8 cellular contexts compared by ENCODE assay signal in the genomic region with DNA sequence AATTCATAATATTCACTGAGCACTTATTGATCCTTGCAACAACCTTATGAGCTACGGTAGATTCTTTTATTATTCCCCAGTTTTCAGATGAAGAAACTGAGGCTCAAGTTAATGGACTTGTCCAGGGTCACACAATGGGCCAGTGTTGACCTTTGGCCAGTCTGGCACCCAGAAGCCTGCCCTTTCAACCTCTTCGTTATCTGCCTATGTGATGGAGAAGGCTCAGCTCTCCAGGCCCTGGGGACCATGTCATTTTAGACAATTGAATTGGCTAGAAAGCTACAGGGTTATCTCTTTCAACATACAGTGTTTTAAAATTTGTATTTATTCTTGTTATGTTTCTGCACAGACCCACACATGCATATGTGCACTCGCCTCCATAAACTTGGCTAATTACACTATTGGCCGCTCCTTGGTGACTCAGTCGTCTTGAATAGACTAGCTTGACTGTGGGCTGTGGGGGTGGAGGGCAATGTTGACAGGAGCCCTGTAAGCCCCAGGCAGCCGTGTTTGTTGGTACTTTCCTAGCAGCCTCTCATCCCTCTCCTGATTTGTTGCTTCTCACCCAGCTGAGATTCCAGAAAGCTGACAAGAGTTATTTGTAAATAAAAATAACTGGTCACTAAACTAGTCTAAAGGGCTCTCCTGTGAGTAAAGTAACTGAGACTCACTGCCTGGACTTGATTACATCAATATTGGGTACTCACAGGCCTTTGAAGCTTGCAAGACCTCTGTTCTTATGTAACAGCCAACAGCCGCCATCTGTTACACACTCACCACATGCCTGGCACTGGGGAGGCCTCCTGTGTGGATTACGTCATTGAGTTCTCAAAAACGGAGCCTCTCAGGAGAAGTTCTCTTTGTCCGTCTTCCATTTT. TPM values are rescaled to one million over a fixed set of nuclear protein-coding genes. Genes with fewer than 3 reads are reported as not detected.
DNase-seq lines count a peak whose midpoint lies in the region; ATAC-seq lines count a peak whose summit lies in the region.

No MANE protein-coding gene starts in this region.

- H3K9ac ChIP-seq in iPS-20b (ENCODE audit: low read depth, low read length) (0 out of 2 replicates have a peak overlapping the region, but pooled peaks have one; percentile 8), subcutaneous abdominal adipose tissue (ENCODE audit: low read length in 5 of 5) (peak overlapping the region in 1 of 5 donors; percentile 73)

- H3K9me3 ChIP-seq in iPS-20b (ENCODE audit: insufficient read depth, low read depth, low read length) (no peaks in the 10 kb centered on the region), subcutaneous abdominal adipose tissue (ENCODE audit: control insufficient read depth in 5 of 5, low read length in 5 of 5) (no peaks in the 10 kb centered on the region)

- H3K36me3 ChIP-seq in iPS-20b (ENCODE audit: insufficient read depth, low read depth, low read length) (no peaks in the 10 kb centered on the region), subcutaneous abdominal adipose tissue (ENCODE audit: control insufficient read depth in 5 of 5, insufficient read depth in 5 of 5, low read length in 5 of 5) (no peaks in the 10 kb centered on the region)

- no peaks in the 10 kb centered on the region for H3K27me3 ChIP-seq in iPS-20b (ENCODE audit: insufficient read depth, low read length)
- no peaks in the 10 kb centered on the region for H3K27me3 ChIP-seq in subcutaneous abdominal adipose tissue (ENCODE audit: control insufficient read depth in 5 of 5, insufficient read depth in 4 of 5, low read length in 5 of 5)

- H3K4me3 ChIP-seq in iPS-20b (ENCODE audit: low read length) (no peak overlapping the region), subcutaneous abdominal adipose tissue (ENCODE audit: low read depth in 1 of 5, low read length in 5 of 5) (no peak overlapping the region)

- ATAC-seq in HG02840 (IDR thresholded peaks at IDR 0.05; ENCODE audit: low FRiP score, unreplicated experiment) = no peak
- ATAC-seq in stimulated activated naive CD8-positive, alpha-beta T cell treated with anti-CD3 and anti-CD28 coated beads, Interleukin-15, Interleukin-2, amounts not matched to agents 100 U/mL and 50 U/mL, for 24 hours = no peak

- H3K27ac ChIP-seq in iPS-20b (ENCODE audit: low read length) = no peak overlapping the region
- H3K27ac ChIP-seq in subcutaneous abdominal adipose tissue (ENCODE audit: low read depth, low read length) = peak overlapping the region; percentile 78

- H3K4me1 ChIP-seq in iPS-20b (ENCODE audit: insufficient read depth, low read length) = peaks cover 21% of the 10 kb centered on the region
- H3K4me1 ChIP-seq in subcutaneous abdominal adipose tissue (ENCODE audit: control insufficient read depth in 5 of 5, insufficient read depth in 5 of 5, low read length in 5 of 5) = peaks cover 18 to 76% (median 68%) of the 10 kb centered on the region in 5 donors

- DNase-seq in M059J (ENCODE audit: low read depth) (peak; percentile 83), amygdala (lab: John Stamatoyannopoulos, UW) (peak in 43 of 56 donors; percentile 14 to 77 (median 46)), glomerular visceral epithelial cell (ENCODE audit: extremely low spot score) (no peak), HuH-7.5 (ENCODE audit: low spot score) (no peak)
- DNase-seq in stimulated activated naive CD8-positive, alpha-beta T cell treated with anti-CD3 and anti-CD28 coated beads, Interleukin-15, Interleukin-2, amounts not matched to agents 100 U/mL and 50 U/mL, for 24 hours = no peak

RNA-seq across cellular contexts. Expression of a gene that starts 8.5 kb away (rescaled TPM):
- 11.5 and 15.8 TPM in 2 replicates for total RNA-seq in M059J (2014; rRNA removed; shearing (Covaris generic))

Comparison
In these comparisons a context has a peak if more than half of its experiments do, and no peak if none do; other contexts are left out.
1. DNase-seq: peak in M059J (single experiment) and amygdala (43 of 56); none in stimulated activated naive CD8-positive, alpha-beta T cell treated with anti-CD3 and anti-CD28 coated beads, Interleukin-15, Interleukin-2, amounts not matched to agents 100 U/mL and 50 U/mL, for 24 hours (single experiment), glomerular visceral epithelial cell (single experiment) and HuH-7.5 (single experiment).